18 cellular contexts compared by ENCODE assay signal in genomic region chr6:38088794-38089193, GRCh38.
"Had no signal": no experiment of that assay in that cellular context is flagged by ENCODE, and none has a peak within 500 bp of the region (broad histone marks: within the 10 kb centered on the region; RNA-seq: fewer than 3 reads in every experiment).

No MANE protein-coding gene starts in this region.

- H3K36me3 ChIP-seq: gastroesophageal sphincter, thoracic aorta had no signal

- H3K27me3 ChIP-seq: esophagus squamous epithelium, gastroesophageal sphincter, neutrophil, transverse colon had no signal

- ATAC-seq: gastroesophageal sphincter; left colon; left ventricle myocardium superior; naive thymus-derived CD8-positive, alpha-beta T cell; right cardiac atrium; stimulated activated effector memory CD8-positive, alpha-beta T cell treated with anti-CD3 and anti-CD28 coated beads, Interleukin-12 subunit alpha, Interleukin-12 subunit beta, amount 100 ng/mL, for 72 hours; stimulated activated naive CD8-positive, alpha-beta T cell treated with anti-CD3 and anti-CD28 coated beads, Interleukin-15, Interleukin-2, amounts not matched to agents 100 U/mL and 50 U/mL, for 24 hours had no signal

- H3K4me3 ChIP-seq: esophagus squamous epithelium, gastroesophageal sphincter, lung, smooth muscle cell, thoracic aorta, transverse colon had no signal

- H3K9me3 ChIP-seq: esophagus squamous epithelium, gastroesophageal sphincter, neutrophil, thoracic aorta, transverse colon had no signal

- H3K4me2 ChIP-seq: smooth muscle cell had no signal

- DNase-seq: esophagus squamous epithelium; foreskin fibroblast; kidney; left colon; left ventricle myocardium superior; mesendoderm; naive thymus-derived CD8-positive, alpha-beta T cell; right cardiac atrium; stimulated activated CD4-positive, alpha-beta T cell treated with anti-CD3 and anti-CD28 coated beads, Interleukin-2, amount 100 ng/mL, for 48 hours; stimulated activated CD8-positive, alpha-beta memory T cell treated with anti-CD3 and anti-CD28 coated beads, Interleukin-4, amount 100 ng/mL, for 48 hours; stimulated activated naive CD8-positive, alpha-beta T cell treated with anti-CD3 and anti-CD28 coated beads, Interleukin-15, Interleukin-2, amounts not matched to agents 100 U/mL and 50 U/mL, for 24 hours; transverse colon had no signal

- H3K27ac ChIP-seq: esophagus squamous epithelium, gastroesophageal sphincter, neutrophil, thoracic aorta, transverse colon had no signal

- FAIRE-seq: kidney had no signal
